16 cellular contexts compared by ENCODE assay signal in genomic region chr6:28738396-28738765, GRCh38.
DNase-seq lines count a peak whose midpoint lies in the region; FAIRE-seq and TF ChIP-seq lines count a peak whose summit lies in the region.
"Had no signal": no experiment of that assay in that cellular context is flagged by ENCODE, and none has a peak within 500 bp of the region (broad histone marks: within the 10 kb centered on the region; RNA-seq: fewer than 3 reads in every experiment).

No MANE protein-coding gene starts in this region.

- peak overlapping the region; percentile 9 for H3K4me3 Mint-ChIP-seq in T-helper 1 cell treated with Interleukin-12 subunit alpha and Interleukin-12 subunit beta and Interleukin-4 antibody, amounts not matched to agents 30 μg/mL and 1 μg/mL, for 36 hours
- peak overlapping the region; percentile 1 for H3K4me3 Mint-ChIP-seq in activated T-helper 2 cell treated with anti-CD3 and anti-CD28 coated beads, Interferon-gamma antibody, Interleukin-2, Interleukin-4, amounts not matched to agents 10 μg/mL and 5 μg/mL and 100 μg/mL, durations not matched to agents 14 hours and 24 hours and 36 hours (ENCODE audit: low read depth)
- H3K4me3 Mint-ChIP-seq: dendritic cell treated with granulocyte-macrophage colony-stimulating factor and Interleukin-4, amounts not matched to agents 40 ng/mL and 50 ng/mL, for 4 days; memory B cell had no signal

- H3K79me2 ChIP-seq in keratinocyte (ENCODE audit: control insufficient read depth, insufficient read depth, low read length) = no peaks in the 10 kb centered on the region

- H3K36me3 ChIP-seq in HUES48 (ENCODE audit: control insufficient read depth, insufficient read depth, low read length) (no peaks in the 10 kb centered on the region), keratinocyte (ENCODE audit: control insufficient read depth in 2 of 2, extremely low read depth in 1 of 2, insufficient read depth in 2 of 2, low read length in 2 of 2) (no peaks in the 10 kb centered on the region)
- H3K36me3 ChIP-seq: uterus had no signal

- intact Hi-C loops in activated T-helper 2 cell treated with anti-CD3 and anti-CD28 coated beads, Interferon-gamma antibody, Interleukin-2, Interleukin-4, amounts not matched to agents 10 μg/mL and 5 μg/mL and 100 μg/mL, durations not matched to agents 14 hours and 24 hours and 36 hours (cut with micrococcal nuclease) = loop anchor here (2.0 to 5.0 kb wide), 2 partner anchors 38 to 41 kb away; no protein-coding TSS in a partner anchor

- H3K4me2 ChIP-seq in keratinocyte (ENCODE audit: control insufficient read depth, extremely low read depth, insufficient read depth, low read depth, low read length) = peak overlapping the region; percentile 19

- H3K27ac ChIP-seq in HUES48 (ENCODE audit: low read depth, low read length) (no peak overlapping the region), keratinocyte (ENCODE audit: control insufficient read depth, insufficient read depth, low read length) (no peak overlapping the region)
- H3K27ac ChIP-seq: uterus had no signal

- FAIRE-seq in keratinocyte (lab: Jason Lieb, UNC) = no peak

- no peak for TF ChIP-seq CTCF in keratinocyte (optimal IDR thresholded peaks at IDR 0.05 in 1 of 3, IDR thresholded peaks at IDR 0.05 in 1 of 3, conservative IDR thresholded peaks at IDR 0.05 in 1 of 3; ENCODE audit: extremely low read depth in 1 of 3, insufficient read depth in 2 of 3, low read length in 3 of 3)

- peaks cover 11% of the 10 kb centered on the region for H3K4me1 Mint-ChIP-seq in T-helper 1 cell treated with Interleukin-12 subunit alpha and Interleukin-12 subunit beta and Interleukin-4 antibody, amounts not matched to agents 30 μg/mL and 1 μg/mL, for 36 hours (ENCODE audit: low read depth)
- peaks cover 6% of the 10 kb centered on the region for H3K4me1 Mint-ChIP-seq in activated T-helper 2 cell treated with anti-CD3 and anti-CD28 coated beads, Interferon-gamma antibody, Interleukin-2, Interleukin-4, amounts not matched to agents 10 μg/mL and 5 μg/mL and 100 μg/mL, durations not matched to agents 14 hours and 24 hours and 36 hours (ENCODE audit: low read depth)
- H3K4me1 Mint-ChIP-seq: stimulated activated naive B cell treated with anti-CD40 and anti-IgM and Interleukin-4, amounts not matched to agents 10 μg/mL and 1 μg/mL and 100 μg/mL, for 72 hours had no signal

- dilution Hi-C loops in keratinocyte (cut with MboI; ENCODE audit: extremely low pct_ligation_motif_present, low sequenced_read_pairs) = no loop called here

- H3K27ac Mint-ChIP-seq in T-helper 1 cell treated with Interleukin-12 subunit alpha and Interleukin-12 subunit beta and Interleukin-4 antibody, amounts not matched to agents 30 μg/mL and 1 μg/mL, for 36 hours = peak overlapping the region; percentile 56
- H3K27ac Mint-ChIP-seq in activated T-helper 2 cell treated with anti-CD3 and anti-CD28 coated beads, Interferon-gamma antibody, Interleukin-2, Interleukin-4, amounts not matched to agents 10 μg/mL and 5 μg/mL and 100 μg/mL, durations not matched to agents 14 hours and 24 hours and 36 hours = no peak overlapping the region
- H3K27ac Mint-ChIP-seq: dendritic cell treated with granulocyte-macrophage colony-stimulating factor and Interleukin-4, amounts not matched to agents 40 ng/mL and 50 ng/mL, for 4 days; memory B cell; stimulated activated naive B cell treated with anti-CD40 and anti-IgM and Interleukin-4, amounts not matched to agents 10 μg/mL and 1 μg/mL and 100 μg/mL, for 72 hours had no signal

- no peaks in the 10 kb centered on the region for H4K20me1 ChIP-seq in keratinocyte (ENCODE audit: control insufficient read depth, extremely low read depth, insufficient read depth, low read length)

- no peak for DNase-seq in T-helper 1 cell
- DNase-seq in activated T-helper 2 cell treated with anti-CD3 and anti-CD28 coated beads, Interferon-gamma antibody, Interleukin-2, Interleukin-4, amounts not matched to agents 10 μg/mL and 5 μg/mL and 100 μg/mL, durations not matched to agents 14 hours and 24 hours and 36 hours (ENCODE audit: low spot score) = no peak
- no peak for DNase-seq in keratinocyte (ENCODE audit: low read depth, low spot score)
- DNase-seq in hippocampal formation (lab: John Stamatoyannopoulos, UW) = no peak
- DNase-seq in activated effector memory CD4-positive, alpha-beta T cell treated with anti-CD3 and anti-CD28 coated beads, Interleukin-2, amount 50 U/mL, for 16 hours = no peak
- no peak for DNase-seq in stimulated activated CD4-positive, alpha-beta T cell treated with anti-CD3 and anti-CD28 coated beads, Interleukin-4, amount 100 ng/mL, for 4 hours
- DNase-seq: NCI-H1105; NCI-H2227 treated with DMSO at 0.1 percent for 48 hours; nucleus accumbens; stimulated activated naive B cell treated with anti-CD40 and anti-IgM and Interleukin-4, amounts not matched to agents 10 μg/mL and 1 μg/mL and 100 μg/mL, for 72 hours; SW 1271; uterus had no signal

- H3K4me3 ChIP-seq in HUES48 (ENCODE audit: low read depth, low read length) (peak overlapping the region; percentile 61), keratinocyte (ENCODE audit: control insufficient read depth in 2 of 3, extremely low read depth in 1 of 3, insufficient read depth in 2 of 3, low read depth in 1 of 3, low read length in 3 of 3) (peak overlapping the region in 1 of 3 experiments; percentile 1)
- H3K4me3 ChIP-seq: uterus had no signal

- no peaks in the 10 kb centered on the region for H3K9me3 ChIP-seq in HUES48 (ENCODE audit: control insufficient read depth, insufficient read depth, low read length)
- no peaks in the 10 kb centered on the region for H3K9me3 ChIP-seq in keratinocyte (ENCODE audit: control insufficient read depth, low read depth, low read length)
- H3K9me3 ChIP-seq: uterus had no signal

- H3K27me3 Mint-ChIP-seq in T-helper 1 cell treated with Interleukin-12 subunit alpha and Interleukin-12 subunit beta and Interleukin-4 antibody, amounts not matched to agents 30 μg/mL and 1 μg/mL, for 36 hours (ENCODE audit: low read depth) = peaks cover 71% of the 10 kb centered on the region
- peaks cover 63% of the 10 kb centered on the region for H3K27me3 Mint-ChIP-seq in activated T-helper 2 cell treated with anti-CD3 and anti-CD28 coated beads, Interferon-gamma antibody, Interleukin-2, Interleukin-4, amounts not matched to agents 10 μg/mL and 5 μg/mL and 100 μg/mL, durations not matched to agents 14 hours and 24 hours and 36 hours (ENCODE audit: low read depth)

- H3K27me3 ChIP-seq in HUES48 (ENCODE audit: control insufficient read depth, insufficient read depth, low read length) = peaks cover 54% of the 10 kb centered on the region
- H3K27me3 ChIP-seq in keratinocyte (ENCODE audit: control insufficient read depth, extremely low read depth, insufficient read depth, low read length) = peaks cover 27% of the 10 kb centered on the region

- H2AFZ ChIP-seq in keratinocyte (ENCODE audit: control insufficient read depth, low read length) = peak overlapping the region; percentile 52

- no peaks in the 10 kb centered on the region for H3K9me1 ChIP-seq in keratinocyte (ENCODE audit: control insufficient read depth, extremely low read depth, insufficient read depth, low read length)

- H3K4me1 ChIP-seq in HUES48 (ENCODE audit: control insufficient read depth, insufficient read depth, low read length) = peaks cover 16% of the 10 kb centered on the region; the same call in 1 of the 2 replicates
- peaks cover 11% of the 10 kb centered on the region for H3K4me1 ChIP-seq in keratinocyte (ENCODE audit: control insufficient read depth, extremely low read depth, insufficient read depth, low read length)
- H3K4me1 ChIP-seq: uterus had no signal

- H3K9ac ChIP-seq in HUES48 (ENCODE audit: low read depth, low read length) (no peak overlapping the region), keratinocyte (ENCODE audit: control insufficient read depth, extremely low read depth, insufficient read depth, low read length) (no peak overlapping the region)

- peaks cover 34% of the 10 kb centered on the region for H3K9me3 Mint-ChIP-seq in T-helper 1 cell treated with Interleukin-12 subunit alpha and Interleukin-12 subunit beta and Interleukin-4 antibody, amounts not matched to agents 30 μg/mL and 1 μg/mL, for 36 hours
- H3K9me3 Mint-ChIP-seq in activated T-helper 2 cell treated with anti-CD3 and anti-CD28 coated beads, Interferon-gamma antibody, Interleukin-2, Interleukin-4, amounts not matched to agents 10 μg/mL and 5 μg/mL and 100 μg/mL, durations not matched to agents 14 hours and 24 hours and 36 hours = peaks cover 35% of the 10 kb centered on the region

- H3K36me3 Mint-ChIP-seq in T-helper 1 cell treated with Interleukin-12 subunit alpha and Interleukin-12 subunit beta and Interleukin-4 antibody, amounts not matched to agents 30 μg/mL and 1 μg/mL, for 36 hours (ENCODE audit: low read depth) = peaks cover 15% of the 10 kb centered on the region
- peaks cover 8% of the 10 kb centered on the region for H3K36me3 Mint-ChIP-seq in activated T-helper 2 cell treated with anti-CD3 and anti-CD28 coated beads, Interferon-gamma antibody, Interleukin-2, Interleukin-4, amounts not matched to agents 10 μg/mL and 5 μg/mL and 100 μg/mL, durations not matched to agents 14 hours and 24 hours and 36 hours (ENCODE audit: low read depth)
